ENCODE assay signal across 32 cellular contexts in the genomic region with DNA sequence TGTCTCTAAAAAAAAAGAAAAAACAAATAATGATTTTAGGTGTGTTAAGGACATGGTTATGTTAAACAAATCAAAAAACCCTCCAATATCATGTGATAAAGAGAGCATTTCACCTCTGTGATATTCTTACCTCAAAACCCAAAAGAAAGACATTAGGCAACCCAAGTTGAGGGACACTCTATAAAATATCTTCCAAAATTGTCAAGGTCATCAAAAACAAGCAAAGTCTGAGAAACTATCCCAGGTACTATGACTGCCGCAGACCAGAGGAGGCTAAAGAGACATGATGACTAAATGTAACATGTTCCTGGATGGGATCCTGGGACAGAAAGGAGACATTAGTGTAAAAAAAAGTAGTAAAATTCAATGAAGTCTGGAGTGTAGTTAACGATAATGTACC.
"Had no signal": no experiment of that assay in that cellular context is flagged by ENCODE, and none has a peak within 500 bp of the region (broad histone marks: within the 10 kb centered on the region; RNA-seq: fewer than 3 reads in every experiment).

No MANE protein-coding gene starts in this region.

- H3K4me3 ChIP-seq: ascending aorta, coronary artery, esophagus muscularis mucosa, gastrocnemius medialis, heart left ventricle had no signal

- H3K9me3 Mint-ChIP-seq: activated CD4-positive, alpha-beta memory T cell treated with anti-CD3 and anti-CD28 coated beads for 36 hours; activated CD4-positive, alpha-beta T cell treated with anti-CD3 and anti-CD28 coated beads, Interleukin-2, amount 10 ng/mL, durations not matched to agents 24 days and 14 days; activated naive CD4-positive, alpha-beta T cell treated with anti-CD3 and anti-CD28 coated beads for 36 hours; activated naive CD4-positive, alpha-beta T cell treated with anti-CD3 and anti-CD28 coated beads, Interleukin-2, amount 50 U/mL, for 24 hours; activated naive CD8-positive, alpha-beta T cell treated with anti-CD3 and anti-CD28 coated beads, Interleukin-2, amount 10 ng/mL, durations not matched to agents 7 days and 5 days; activated T-helper 1 cell treated with anti-CD3 and anti-CD28 coated beads, Interleukin-12 subunit alpha, Interleukin-12 subunit beta, Interleukin-2, Interleukin-4 antibody, amounts not matched to agents 30 ng/mL and 10 ng/mL and 1 ng/mL, durations not matched to agents 14 hours and 24 hours and 36 hours; activated T-helper 2 cell treated with anti-CD3 and anti-CD28 coated beads, Interferon-gamma antibody, Interleukin-2, Interleukin-4, amounts not matched to agents 10 μg/mL and 5 μg/mL and 100 μg/mL, durations not matched to agents 14 hours and 24 hours and 36 hours; central memory CD8-positive, alpha-beta T cell; dendritic cell treated with granulocyte-macrophage colony-stimulating factor and Interleukin-4, amounts not matched to agents 40 ng/mL and 50 ng/mL, for 4 days; endodermal cell had no signal

- H3K4me3 Mint-ChIP-seq: activated CD4-positive, alpha-beta memory T cell treated with anti-CD3 and anti-CD28 coated beads for 36 hours; activated CD4-positive, alpha-beta T cell treated with anti-CD3 and anti-CD28 coated beads for 36 hours; activated CD4-positive, alpha-beta T cell treated with anti-CD3 and anti-CD28 coated beads, Interleukin-2, amount 10 ng/mL, durations not matched to agents 24 days and 14 days; activated CD8-positive, alpha-beta memory T cell treated with anti-CD3 and anti-CD28 coated beads, Interleukin-2, amount 10 ng/mL, durations not matched to agents 7 days and 5 days; activated CD8-positive, alpha-beta T cell treated with anti-CD3 and anti-CD28 coated beads, Interleukin-2, amount 10 ng/mL, durations not matched to agents 7 days and 5 days; activated naive CD4-positive, alpha-beta T cell treated with anti-CD3 and anti-CD28 coated beads for 36 hours; activated naive CD4-positive, alpha-beta T cell treated with anti-CD3 and anti-CD28 coated beads, Interleukin-2, amount 50 U/mL, for 24 hours; activated naive CD8-positive, alpha-beta T cell treated with anti-CD3 and anti-CD28 coated beads, Interleukin-2, amount 10 ng/mL, durations not matched to agents 7 days and 5 days; activated T-helper 1 cell treated with anti-CD3 and anti-CD28 coated beads, Interleukin-12 subunit alpha, Interleukin-12 subunit beta, Interleukin-2, Interleukin-4 antibody, amounts not matched to agents 30 ng/mL and 10 ng/mL and 1 ng/mL, durations not matched to agents 14 hours and 24 hours and 36 hours; central memory CD8-positive, alpha-beta T cell; dendritic cell treated with granulocyte-macrophage colony-stimulating factor and Interleukin-4, amounts not matched to agents 40 ng/mL and 50 ng/mL, for 4 days; endodermal cell had no signal

- H3K36me3 Mint-ChIP-seq: activated CD4-positive, alpha-beta memory T cell treated with anti-CD3 and anti-CD28 coated beads for 36 hours; activated naive CD4-positive, alpha-beta T cell treated with anti-CD3 and anti-CD28 coated beads, Interleukin-2, amount 50 U/mL, for 24 hours had no signal

- H3K27ac Mint-ChIP-seq: activated CD4-positive, alpha-beta memory T cell treated with anti-CD3 and anti-CD28 coated beads for 36 hours; activated CD4-positive, alpha-beta T cell treated with anti-CD3 and anti-CD28 coated beads for 36 hours; activated CD4-positive, alpha-beta T cell treated with anti-CD3 and anti-CD28 coated beads, Interleukin-2, amount 10 ng/mL, durations not matched to agents 24 days and 14 days; activated CD8-positive, alpha-beta memory T cell treated with anti-CD3 and anti-CD28 coated beads, Interleukin-2, amount 10 ng/mL, durations not matched to agents 7 days and 5 days; activated CD8-positive, alpha-beta T cell treated with anti-CD3 and anti-CD28 coated beads, Interleukin-2, amount 10 ng/mL, durations not matched to agents 7 days and 5 days; activated naive CD4-positive, alpha-beta T cell treated with anti-CD3 and anti-CD28 coated beads for 36 hours; activated naive CD4-positive, alpha-beta T cell treated with anti-CD3 and anti-CD28 coated beads, Interleukin-2, amount 50 U/mL, for 24 hours; activated naive CD8-positive, alpha-beta T cell treated with anti-CD3 and anti-CD28 coated beads, Interleukin-2, amount 10 ng/mL, durations not matched to agents 7 days and 5 days; activated T-helper 1 cell treated with anti-CD3 and anti-CD28 coated beads, Interleukin-12 subunit alpha, Interleukin-12 subunit beta, Interleukin-2, Interleukin-4 antibody, amounts not matched to agents 30 ng/mL and 10 ng/mL and 1 ng/mL, durations not matched to agents 14 hours and 24 hours and 36 hours; activated T-helper 2 cell treated with anti-CD3 and anti-CD28 coated beads, Interferon-gamma antibody, Interleukin-2, Interleukin-4, amounts not matched to agents 10 μg/mL and 5 μg/mL and 100 μg/mL, durations not matched to agents 14 hours and 24 hours and 36 hours; dendritic cell treated with granulocyte-macrophage colony-stimulating factor and Interleukin-4, amounts not matched to agents 40 ng/mL and 50 ng/mL, for 4 days; endodermal cell had no signal

- H3K9me3 ChIP-seq: ascending aorta, esophagus muscularis mucosa, gastrocnemius medialis, heart left ventricle had no signal

- DNase-seq: activated CD4-positive, alpha-beta memory T cell treated with anti-CD3 and anti-CD28 coated beads for 36 hours; activated CD4-positive, alpha-beta T cell treated with anti-CD3 and anti-CD28 coated beads for 36 hours; activated CD4-positive, alpha-beta T cell treated with anti-CD3 and anti-CD28 coated beads, Interleukin-2, amount 10 ng/mL, durations not matched to agents 24 days and 14 days; activated CD4-positive, CD25-positive, alpha-beta regulatory T cell; activated CD4-positive, CD25-positive, alpha-beta regulatory T cell treated with anti-CD3 and anti-CD28 coated beads, Interleukin-2, amount 50 U/mL, for 72 hours; activated CD8-positive, alpha-beta memory T cell treated with anti-CD3 and anti-CD28 coated beads, Interleukin-2, amount 10 ng/mL, durations not matched to agents 7 days and 5 days; activated CD8-positive, alpha-beta memory T cell treated with anti-CD3 and anti-CD28 coated beads, Interleukin-2, amount 50 U/mL, for 4 hours; activated CD8-positive, alpha-beta T cell treated with anti-CD3 and anti-CD28 coated beads, Interleukin-2, amount 10 ng/mL, durations not matched to agents 7 days and 5 days; activated effector memory CD4-positive, alpha-beta T cell treated with anti-CD3 and anti-CD28 coated beads, Interleukin-2, amount 50 U/mL, for 16 hours; activated naive CD4-positive, alpha-beta T cell treated with anti-CD3 and anti-CD28 coated beads for 36 hours; activated naive CD8-positive, alpha-beta T cell treated with anti-CD3 and anti-CD28 coated beads, Interleukin-2, amount 10 ng/mL, durations not matched to agents 7 days and 5 days; activated T-cell treated with anti-CD3 and anti-CD28 coated beads, Interleukin-2, amount 50 U/mL, for 1 hour; activated T-cell treated with anti-CD3 and anti-CD28 coated beads, Interleukin-2, amount 50 U/mL, for 48 hours; brain microvascular endothelial cell; dorsolateral prefrontal cortex; effector memory CD4-positive, alpha-beta T cell; endodermal cell; erythroblast; foreskin keratinocyte; gastrocnemius medialis; glutamatergic neuron; heart left ventricle; T-helper 2 cell had no signal

- H3K27ac ChIP-seq: ascending aorta, brain microvascular endothelial cell, coronary artery, esophagus muscularis mucosa, foreskin keratinocyte, gastrocnemius medialis, heart left ventricle had no signal

- ATAC-seq: activated CD4-positive, alpha-beta T cell treated with anti-CD3 and anti-CD28 coated beads for 36 hours; activated CD8-positive, alpha-beta memory T cell treated with anti-CD3 and anti-CD28 coated beads, Interleukin-2, amount 10 ng/mL, durations not matched to agents 7 days and 5 days; activated CD8-positive, alpha-beta T cell treated with anti-CD3 and anti-CD28 coated beads, Interleukin-2, amount 10 ng/mL, durations not matched to agents 7 days and 5 days; foreskin keratinocyte; gastrocnemius medialis; heart left ventricle had no signal

- H3K36me3 ChIP-seq: ascending aorta, brain microvascular endothelial cell, esophagus muscularis mucosa, gastrocnemius medialis had no signal

- H3K27me3 ChIP-seq: ascending aorta, brain microvascular endothelial cell, dorsolateral prefrontal cortex, esophagus muscularis mucosa, foreskin keratinocyte, gastrocnemius medialis, heart left ventricle had no signal

- FAIRE-seq: bronchial epithelial cell had no signal

- H3K27me3 Mint-ChIP-seq: activated CD4-positive, alpha-beta memory T cell treated with anti-CD3 and anti-CD28 coated beads for 36 hours; activated CD4-positive, alpha-beta T cell treated with anti-CD3 and anti-CD28 coated beads for 36 hours; activated CD8-positive, alpha-beta memory T cell treated with anti-CD3 and anti-CD28 coated beads, Interleukin-2, amount 10 ng/mL, durations not matched to agents 7 days and 5 days; activated naive CD4-positive, alpha-beta T cell treated with anti-CD3 and anti-CD28 coated beads, Interleukin-2, amount 50 U/mL, for 24 hours; activated naive CD8-positive, alpha-beta T cell treated with anti-CD3 and anti-CD28 coated beads, Interleukin-2, amount 10 ng/mL, durations not matched to agents 7 days and 5 days; central memory CD8-positive, alpha-beta T cell; dendritic cell treated with granulocyte-macrophage colony-stimulating factor and Interleukin-4, amounts not matched to agents 40 ng/mL and 50 ng/mL, for 4 days had no signal
